In the genomic region with DNA sequence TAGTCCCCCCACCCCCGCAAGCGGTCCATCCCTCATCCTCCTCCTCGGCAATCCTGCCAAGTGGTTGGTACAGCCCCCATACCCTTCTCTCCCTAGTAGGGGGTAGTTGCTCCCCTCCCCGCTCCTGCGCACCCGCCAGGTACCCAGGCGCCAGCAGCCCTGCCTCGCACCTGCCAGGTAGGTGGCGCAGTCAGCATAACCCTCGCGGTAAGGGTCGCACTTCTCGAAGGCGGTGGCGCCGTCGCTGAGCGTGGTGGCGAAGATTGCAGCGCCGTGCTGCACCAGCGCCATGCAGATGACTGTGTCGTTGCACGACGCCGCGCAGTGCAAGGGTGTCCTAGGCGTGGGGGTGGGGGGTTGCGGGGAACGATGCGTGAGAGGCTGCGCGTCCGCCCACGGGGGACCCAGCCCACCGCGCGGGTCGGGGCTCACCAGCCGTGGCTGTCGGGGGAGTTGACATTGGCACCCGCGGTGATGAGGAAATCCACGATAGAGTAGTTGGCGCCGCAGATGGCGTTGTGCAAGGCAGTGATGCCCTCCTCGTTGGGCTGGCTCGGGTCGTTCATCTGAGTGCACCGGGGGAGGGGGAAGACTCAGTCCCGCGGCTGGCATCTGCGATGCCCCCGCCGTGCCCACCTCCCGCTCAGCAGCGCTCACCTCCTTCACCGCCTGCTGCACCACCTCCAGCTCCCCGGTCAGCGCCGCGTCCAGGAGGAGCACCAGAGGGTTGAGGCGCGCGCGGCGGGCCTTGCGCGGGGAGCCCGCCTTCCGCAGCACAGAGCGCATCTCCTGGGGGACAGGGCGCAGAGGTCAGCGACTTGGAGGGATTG, we compare ENCODE assay signal across 1 cellular context.
A peak's percentile ranks its signal among the peaks of the same experiment; 100 is the strongest.
TF ChIP-seq lines count a peak whose summit lies in the region.

No MANE protein-coding gene starts in this region.

TF ChIP-seq in WTC11, 78 proteins besides CTCF, POLR2A, EP300 and RAD21 (continued from another document):
- TF ChIP-seq, protein P1, sequence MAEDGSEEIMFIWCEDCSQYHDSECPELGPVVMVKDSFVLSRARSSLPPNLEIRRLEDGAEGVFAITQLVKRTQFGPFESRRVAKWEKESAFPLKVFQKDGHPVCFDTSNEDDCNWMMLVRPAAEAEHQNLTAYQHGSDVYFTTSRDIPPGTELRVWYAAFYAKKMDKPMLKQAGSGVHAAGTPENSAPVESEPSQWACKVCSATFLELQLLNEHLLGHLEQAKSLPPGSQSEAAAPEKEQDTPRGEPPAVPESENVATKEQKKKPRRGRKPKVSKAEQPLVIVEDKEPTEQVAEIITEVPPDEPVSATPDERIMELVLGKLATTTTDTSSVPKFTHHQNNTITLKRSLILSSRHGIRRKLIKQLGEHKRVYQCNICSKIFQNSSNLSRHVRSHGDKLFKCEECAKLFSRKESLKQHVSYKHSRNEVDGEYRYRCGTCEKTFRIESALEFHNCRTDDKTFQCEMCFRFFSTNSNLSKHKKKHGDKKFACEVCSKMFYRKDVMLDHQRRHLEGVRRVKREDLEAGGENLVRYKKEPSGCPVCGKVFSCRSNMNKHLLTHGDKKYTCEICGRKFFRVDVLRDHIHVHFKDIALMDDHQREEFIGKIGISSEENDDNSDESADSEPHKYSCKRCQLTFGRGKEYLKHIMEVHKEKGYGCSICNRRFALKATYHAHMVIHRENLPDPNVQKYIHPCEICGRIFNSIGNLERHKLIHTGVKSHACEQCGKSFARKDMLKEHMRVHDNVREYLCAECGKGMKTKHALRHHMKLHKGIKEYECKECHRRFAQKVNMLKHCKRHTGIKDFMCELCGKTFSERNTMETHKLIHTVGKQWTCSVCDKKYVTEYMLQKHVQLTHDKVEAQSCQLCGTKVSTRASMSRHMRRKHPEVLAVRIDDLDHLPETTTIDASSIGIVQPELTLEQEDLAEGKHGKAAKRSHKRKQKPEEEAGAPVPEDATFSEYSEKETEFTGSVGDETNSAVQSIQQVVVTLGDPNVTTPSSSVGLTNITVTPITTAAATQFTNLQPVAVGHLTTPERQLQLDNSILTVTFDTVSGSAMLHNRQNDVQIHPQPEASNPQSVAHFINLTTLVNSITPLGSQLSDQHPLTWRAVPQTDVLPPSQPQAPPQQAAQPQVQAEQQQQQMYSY (CRISPR knock-in tag; IDR thresholded peaks at IDR 0.05) = peak; percentile 74
- TF ChIP-seq RORB (CRISPR knock-in tag; IDR thresholded peaks at IDR 0.05) = no peak
- no peak for TF ChIP-seq PREB (CRISPR knock-in tag; IDR thresholded peaks at IDR 0.05; ENCODE audit: borderline replicate concordance)
- no peak for TF ChIP-seq GRHL2 (CRISPR knock-in tag; IDR thresholded peaks at IDR 0.05; ENCODE audit: insufficient replicate concordance, severe bottlenecking)
- peak; percentile 95; the same call in 1 of the 2 replicates for TF ChIP-seq NFE2L1 (CRISPR knock-in tag; IDR thresholded peaks at IDR 0.05)
- TF ChIP-seq, protein P2, sequence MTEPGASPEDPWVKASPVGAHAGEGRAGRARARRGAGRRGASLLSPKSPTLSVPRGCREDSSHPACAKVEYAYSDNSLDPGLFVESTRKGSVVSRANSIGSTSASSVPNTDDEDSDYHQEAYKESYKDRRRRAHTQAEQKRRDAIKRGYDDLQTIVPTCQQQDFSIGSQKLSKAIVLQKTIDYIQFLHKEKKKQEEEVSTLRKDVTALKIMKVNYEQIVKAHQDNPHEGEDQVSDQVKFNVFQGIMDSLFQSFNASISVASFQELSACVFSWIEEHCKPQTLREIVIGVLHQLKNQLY (CRISPR knock-in tag; IDR thresholded peaks at IDR 0.05) = peak; percentile 90; the same call in 1 of the 2 replicates
- TF ChIP-seq, protein P3, sequence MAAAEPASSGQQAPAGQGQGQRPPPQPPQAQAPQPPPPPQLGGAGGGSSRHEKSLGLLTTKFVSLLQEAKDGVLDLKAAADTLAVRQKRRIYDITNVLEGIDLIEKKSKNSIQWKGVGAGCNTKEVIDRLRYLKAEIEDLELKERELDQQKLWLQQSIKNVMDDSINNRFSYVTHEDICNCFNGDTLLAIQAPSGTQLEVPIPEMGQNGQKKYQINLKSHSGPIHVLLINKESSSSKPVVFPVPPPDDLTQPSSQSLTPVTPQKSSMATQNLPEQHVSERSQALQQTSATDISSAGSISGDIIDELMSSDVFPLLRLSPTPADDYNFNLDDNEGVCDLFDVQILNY (CRISPR knock-in tag; IDR thresholded peaks at IDR 0.05) = peak; percentile 95
- TF ChIP-seq NR1H2 (CRISPR knock-in tag; IDR thresholded peaks at IDR 0.05) = no peak; the same call in 1 of the 2 replicates
- TF ChIP-seq, protein P4, sequence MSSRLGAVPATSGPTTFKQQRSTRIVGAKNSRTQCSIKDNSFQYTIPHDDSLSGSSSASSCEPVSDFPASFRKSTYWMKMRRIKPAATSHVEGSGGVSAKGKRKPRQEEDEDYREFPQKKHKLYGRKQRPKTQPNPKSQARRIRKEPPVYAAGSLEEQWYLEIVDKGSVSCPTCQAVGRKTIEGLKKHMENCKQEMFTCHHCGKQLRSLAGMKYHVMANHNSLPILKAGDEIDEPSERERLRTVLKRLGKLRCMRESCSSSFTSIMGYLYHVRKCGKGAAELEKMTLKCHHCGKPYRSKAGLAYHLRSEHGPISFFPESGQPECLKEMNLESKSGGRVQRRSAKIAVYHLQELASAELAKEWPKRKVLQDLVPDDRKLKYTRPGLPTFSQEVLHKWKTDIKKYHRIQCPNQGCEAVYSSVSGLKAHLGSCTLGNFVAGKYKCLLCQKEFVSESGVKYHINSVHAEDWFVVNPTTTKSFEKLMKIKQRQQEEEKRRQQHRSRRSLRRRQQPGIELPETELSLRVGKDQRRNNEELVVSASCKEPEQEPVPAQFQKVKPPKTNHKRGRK (CRISPR knock-in tag; IDR thresholded peaks at IDR 0.05; ENCODE audit: borderline replicate concordance) = peak; percentile 67; the same call in 1 of the 2 replicates
